Comparison of ENCODE assay signal across 28 cellular contexts in genomic region chr6:27159725-27160124, GRCh38.
"Had no signal": no experiment of that assay in that cellular context is flagged by ENCODE, and none has a peak within 500 bp of the region (broad histone marks: within the 10 kb centered on the region; RNA-seq: fewer than 3 reads in every experiment).

No MANE protein-coding gene starts in this region.

- H3K4me2 ChIP-seq: neural progenitor cell had no signal

- FAIRE-seq: small intestine, urothelium cell line had no signal

- H3K9ac ChIP-seq: neural progenitor cell, parathyroid adenoma had no signal

- H3K27me3 Mint-ChIP-seq: stimulated activated naive B cell treated with anti-CD40 and anti-IgM and Interleukin-4, amounts not matched to agents 10 μg/mL and 1 μg/mL and 100 μg/mL, for 72 hours; stimulated activated naive CD8-positive, alpha-beta T cell treated with anti-CD3 and anti-CD28 coated beads, Interleukin-15, Interleukin-2, amounts not matched to agents 100 ng/mL and 50 ng/mL, for 24 hours had no signal

- H3K4me1 ChIP-seq: parathyroid adenoma, right lobe of liver, thyroid gland, vagina had no signal

- H3K4me3 Mint-ChIP-seq: nephron; neural progenitor cell; stimulated activated effector memory CD8-positive, alpha-beta T cell treated with anti-CD3 and anti-CD28 coated beads, Interleukin-12 subunit alpha, Interleukin-12 subunit beta, amount 100 ng/mL, for 72 hours; stimulated activated naive B cell treated with anti-CD40 and anti-IgM and Interleukin-4, amounts not matched to agents 10 μg/mL and 1 μg/mL and 100 μg/mL, for 72 hours; stimulated activated naive CD8-positive, alpha-beta T cell treated with anti-CD3 and anti-CD28 coated beads, Interleukin-15, Interleukin-2, amounts not matched to agents 100 ng/mL and 50 ng/mL, for 24 hours had no signal

- H3K9me3 ChIP-seq: ovary, psoas muscle, right lobe of liver, sigmoid colon, stomach, thoracic aorta, thyroid gland, tibial nerve, upper lobe of left lung, vagina had no signal

- H3K27ac ChIP-seq: neural progenitor cell, ovary, parathyroid adenoma, psoas muscle, right lobe of liver, sigmoid colon, stomach, thoracic aorta, thyroid gland, tibial nerve, upper lobe of left lung, vagina had no signal

- H2AFZ ChIP-seq: neural progenitor cell, parathyroid adenoma had no signal

- ATAC-seq: psoas muscle; right cardiac atrium; right lobe of liver; stimulated activated effector memory CD8-positive, alpha-beta T cell treated with anti-CD3 and anti-CD28 coated beads, Interleukin-12 subunit alpha, Interleukin-12 subunit beta, amount 100 ng/mL, for 72 hours; stimulated activated naive B cell treated with anti-CD40 and anti-IgM and Interleukin-4, amounts not matched to agents 10 μg/mL and 1 μg/mL and 100 μg/mL, for 72 hours had no signal

- H3K36me3 ChIP-seq: neural progenitor cell, ovary, right lobe of liver, sigmoid colon, stomach, thoracic aorta, thyroid gland, tibial nerve, upper lobe of left lung, vagina had no signal

- H3K27ac Mint-ChIP-seq: nephron; neural progenitor cell; progenitor cell of endocrine pancreas; stimulated activated effector memory CD8-positive, alpha-beta T cell treated with anti-CD3 and anti-CD28 coated beads, Interleukin-12 subunit alpha, Interleukin-12 subunit beta, amount 100 ng/mL, for 72 hours; stimulated activated naive B cell treated with anti-CD40 and anti-IgM and Interleukin-4, amounts not matched to agents 10 μg/mL and 1 μg/mL and 100 μg/mL, for 72 hours; stimulated activated naive CD8-positive, alpha-beta T cell treated with anti-CD3 and anti-CD28 coated beads, Interleukin-15, Interleukin-2, amounts not matched to agents 100 ng/mL and 50 ng/mL, for 24 hours had no signal

- H3K79me2 ChIP-seq: parathyroid adenoma had no signal

- H3K27me3 ChIP-seq: ovary, right lobe of liver, stomach, thyroid gland, tibial nerve, upper lobe of left lung, vagina had no signal

- H3K36me3 Mint-ChIP-seq: neural progenitor cell had no signal

- DNase-seq: occipital lobe; ovary; posterior cingulate gyrus; psoas muscle; right cardiac atrium; right lobe of liver; sigmoid colon; small intestine; stimulated activated CD4-positive, alpha-beta T cell treated with anti-CD3 and anti-CD28 coated beads, Interleukin-15, amount 100 ng/mL, for 24 hours; stimulated activated CD4-positive, alpha-beta T cell treated with anti-CD3 and anti-CD28 coated beads, Interleukin-2, amount 100 ng/mL, for 24 hours; stimulated activated CD4-positive, alpha-beta T cell treated with anti-CD3 and anti-CD28 coated beads, Interleukin-2, amount 100 ng/mL, for 48 hours; stimulated activated CD4-positive, alpha-beta T cell treated with anti-CD3 and anti-CD28 coated beads, Interleukin-4, amount 100 ng/mL, for 24 hours; stimulated activated naive B cell treated with anti-CD40 and anti-IgM and Interleukin-4, amounts not matched to agents 10 μg/mL and 1 μg/mL and 100 μg/mL, for 72 hours; stimulated activated naive CD4-positive, alpha-beta T cell treated with Interleukin-2 at 50 U/mL for 16 hours; stomach; thyroid gland; trophoblast cell; upper lobe of left lung had no signal

- H3K9me3 Mint-ChIP-seq: nephron; stimulated activated effector memory CD8-positive, alpha-beta T cell treated with anti-CD3 and anti-CD28 coated beads, Interleukin-12 subunit alpha, Interleukin-12 subunit beta, amount 100 ng/mL, for 72 hours; stimulated activated naive B cell treated with anti-CD40 and anti-IgM and Interleukin-4, amounts not matched to agents 10 μg/mL and 1 μg/mL and 100 μg/mL, for 72 hours; stimulated activated naive CD8-positive, alpha-beta T cell treated with anti-CD3 and anti-CD28 coated beads, Interleukin-15, Interleukin-2, amounts not matched to agents 100 ng/mL and 50 ng/mL, for 24 hours had no signal

- H3K4me3 ChIP-seq: neural progenitor cell, ovary, psoas muscle, right lobe of liver, sigmoid colon, stomach, thoracic aorta, thyroid gland, tibial nerve, upper lobe of left lung, vagina had no signal
